ENCODE assay signal across 1 cellular context in the genomic region with DNA sequence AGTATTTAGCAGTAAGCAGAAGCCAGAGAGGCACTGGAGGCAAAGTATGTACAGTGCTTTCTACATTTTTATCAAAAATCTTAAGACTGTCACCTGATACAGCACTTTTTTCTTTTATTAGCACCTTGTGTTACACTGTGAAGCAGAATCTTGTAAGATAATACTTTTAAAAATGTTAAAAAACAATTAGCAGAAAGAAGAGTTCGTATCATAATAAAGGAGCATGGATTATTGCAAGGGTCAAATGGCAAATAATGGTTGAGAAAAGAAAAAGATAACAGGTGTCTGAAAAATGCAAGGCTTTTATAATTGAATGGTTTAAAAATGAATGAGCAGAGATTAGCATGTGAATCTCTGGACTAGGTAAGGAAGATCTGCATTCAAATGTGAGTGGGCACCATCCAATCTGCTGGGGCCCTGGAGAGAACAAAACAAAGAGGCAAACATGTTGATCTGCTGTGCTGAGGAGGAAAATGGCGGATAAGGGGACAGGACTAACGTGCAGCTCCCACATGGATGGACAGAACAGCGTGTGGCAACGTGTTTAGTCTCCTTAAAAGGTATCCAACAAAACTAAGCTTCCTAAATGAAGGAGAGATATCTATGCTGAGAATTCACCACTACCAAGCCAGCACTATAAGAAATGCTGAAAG.
TF ChIP-seq lines count a peak whose summit lies in the region.

No MANE protein-coding gene starts in this region.

TF ChIP-seq in WTC11, 78 proteins besides CTCF, POLR2A, EP300 and RAD21 (continued from another document):
- TF ChIP-seq, protein P1, sequence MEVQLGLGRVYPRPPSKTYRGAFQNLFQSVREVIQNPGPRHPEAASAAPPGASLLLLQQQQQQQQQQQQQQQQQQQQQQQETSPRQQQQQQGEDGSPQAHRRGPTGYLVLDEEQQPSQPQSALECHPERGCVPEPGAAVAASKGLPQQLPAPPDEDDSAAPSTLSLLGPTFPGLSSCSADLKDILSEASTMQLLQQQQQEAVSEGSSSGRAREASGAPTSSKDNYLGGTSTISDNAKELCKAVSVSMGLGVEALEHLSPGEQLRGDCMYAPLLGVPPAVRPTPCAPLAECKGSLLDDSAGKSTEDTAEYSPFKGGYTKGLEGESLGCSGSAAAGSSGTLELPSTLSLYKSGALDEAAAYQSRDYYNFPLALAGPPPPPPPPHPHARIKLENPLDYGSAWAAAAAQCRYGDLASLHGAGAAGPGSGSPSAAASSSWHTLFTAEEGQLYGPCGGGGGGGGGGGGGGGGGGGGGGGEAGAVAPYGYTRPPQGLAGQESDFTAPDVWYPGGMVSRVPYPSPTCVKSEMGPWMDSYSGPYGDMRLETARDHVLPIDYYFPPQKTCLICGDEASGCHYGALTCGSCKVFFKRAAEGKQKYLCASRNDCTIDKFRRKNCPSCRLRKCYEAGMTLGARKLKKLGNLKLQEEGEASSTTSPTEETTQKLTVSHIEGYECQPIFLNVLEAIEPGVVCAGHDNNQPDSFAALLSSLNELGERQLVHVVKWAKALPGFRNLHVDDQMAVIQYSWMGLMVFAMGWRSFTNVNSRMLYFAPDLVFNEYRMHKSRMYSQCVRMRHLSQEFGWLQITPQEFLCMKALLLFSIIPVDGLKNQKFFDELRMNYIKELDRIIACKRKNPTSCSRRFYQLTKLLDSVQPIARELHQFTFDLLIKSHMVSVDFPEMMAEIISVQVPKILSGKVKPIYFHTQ (CRISPR knock-in tag; IDR thresholded peaks at IDR 0.05): no peak
TF ChIP-seq in WTC11: peak in this region for 6.
